ENCODE assay signal across 9 cellular contexts in the genomic region with DNA sequence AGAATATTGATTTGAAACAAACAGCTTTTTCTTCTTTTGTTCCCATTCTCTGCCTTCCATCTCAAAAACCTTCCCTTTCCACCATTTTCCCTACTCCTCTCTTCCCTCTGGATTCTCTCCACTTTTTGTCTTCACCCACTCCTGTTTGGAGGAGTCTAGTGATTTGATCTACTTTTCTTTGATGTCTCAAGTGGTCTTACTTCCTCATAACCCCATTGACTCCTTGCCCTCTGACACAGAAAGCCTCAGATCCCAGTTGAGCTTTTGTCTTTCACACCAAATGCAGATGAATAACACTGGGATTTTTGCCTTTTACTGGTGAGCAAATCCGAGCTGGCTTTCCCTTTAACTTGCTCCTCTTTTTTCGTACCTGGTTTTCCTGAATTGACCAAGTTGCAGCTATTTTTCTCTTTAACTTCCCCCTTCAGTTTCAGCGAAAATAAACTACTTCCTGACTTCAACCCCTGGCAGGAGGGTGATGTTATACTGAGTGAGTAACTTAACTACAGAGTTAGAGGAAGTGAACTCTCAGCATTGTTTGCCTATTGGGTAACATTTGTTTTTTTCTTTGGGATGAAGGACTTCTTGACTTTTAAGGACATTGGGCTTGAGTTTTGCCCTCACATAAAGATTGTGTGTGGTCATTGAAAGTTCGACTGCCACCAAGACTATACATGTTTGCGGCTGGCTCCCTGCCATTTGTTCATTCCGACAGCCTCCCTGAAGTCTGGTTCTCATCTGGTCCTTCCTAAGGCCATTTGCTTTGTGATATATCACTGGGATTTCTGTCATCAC.
DNase-seq lines count a peak whose midpoint lies in the region; ATAC-seq and TF ChIP-seq lines count a peak whose summit lies in the region.
"Had no signal": no experiment of that assay in that cellular context is flagged by ENCODE, and none has a peak within 500 bp of the region (broad histone marks: within the 10 kb centered on the region; RNA-seq: fewer than 3 reads in every experiment).

No MANE protein-coding gene starts in this region.

- peak; percentile 2 for DNase-seq in GF-D8 (lab: John Stamatoyannopoulos, UW)
- DNase-seq in mammary epithelial cell = peak; percentile 40
- DNase-seq in midbrain (lab: John Stamatoyannopoulos, UW) = peak; percentile 5
- no peak for DNase-seq in naive thymus-derived CD4-positive, alpha-beta T cell
- no peak for DNase-seq in NCI-H774 (lab: John Stamatoyannopoulos, UW)
- no peak for DNase-seq in DMS 273 (lab: John Stamatoyannopoulos, UW; ENCODE audit: unreplicated experiment)
- DNase-seq: NCI-H2107 had no signal

- peaks cover 0 to 4% (median 0%) of the 10 kb centered on the region in 11 donors for H3K9me3 Mint-ChIP-seq in naive thymus-derived CD4-positive, alpha-beta T cell

- H3K79me2 ChIP-seq in mammary epithelial cell (ENCODE audit: insufficient read depth, low read length) = no peaks in the 10 kb centered on the region

- no TSS peak for BruUV-seq in mammary epithelial cell (replicated peaks; lab: Mats Ljungman, UMichigan)

- no peak overlapping the region for H3K27ac Mint-ChIP-seq in naive thymus-derived CD4-positive, alpha-beta T cell

- peaks cover 20% of the 10 kb centered on the region for H3K4me1 ChIP-seq in mammary epithelial cell (ENCODE audit: insufficient read depth, low read length)
- no peaks in the 10 kb centered on the region for H3K4me1 ChIP-seq in naive thymus-derived CD4-positive, alpha-beta T cell (ENCODE audit: control insufficient read depth in 2 of 2, insufficient read depth in 2 of 2, low read length in 2 of 2)

- WGBS in mammary epithelial cell (ENCODE audit: low coverage, missing lambda C conversion rate) = 39% methylated on average over 6 of the region's 6 CpGs

- no peak overlapping the region for H3K4me2 ChIP-seq in mammary epithelial cell (ENCODE audit: insufficient read depth, low read depth, low read length)

- no peaks in the 10 kb centered on the region for H3K9me3 ChIP-seq in mammary epithelial cell (replicated peaks; ENCODE audit: insufficient read depth, low read length)
- no peaks in the 10 kb centered on the region for H3K9me3 ChIP-seq in naive thymus-derived CD4-positive, alpha-beta T cell (ENCODE audit: control insufficient read depth in 2 of 3, low read length in 3 of 3)

- H3K4me3 ChIP-seq in mammary epithelial cell (replicated peaks in 1 of 3; ENCODE audit: insufficient read depth in 1 of 3, low read depth in 2 of 3, low read length in 3 of 3) = no peak overlapping the region
- no peak overlapping the region for H3K4me3 ChIP-seq in naive thymus-derived CD4-positive, alpha-beta T cell (ENCODE audit: low read length)

- ATAC-seq in HG03342 (IDR thresholded peaks at IDR 0.05; ENCODE audit: unreplicated experiment) (peak; percentile 78), GM21717 (IDR thresholded peaks at IDR 0.05; ENCODE audit: unreplicated experiment) (no peak)
- no peak for ATAC-seq in naive thymus-derived CD4-positive, alpha-beta T cell

- CTCF ChIA-PET in mammary epithelial cell (lab: Charles Lee; ENCODE audit: low non-redundant PET) = no interaction called here
- CTCF ChIA-PET in naive thymus-derived CD4-positive, alpha-beta T cell (lab: Charles Lee) = no interaction called here

- H3K4me1 Mint-ChIP-seq in naive thymus-derived CD4-positive, alpha-beta T cell = peaks cover 0 to 8% (median 4%) of the 10 kb centered on the region in 7 donors

- intact Hi-C loops in mammary epithelial cell (cut with micrococcal nuclease) = loop anchor here (5.0 kb wide), 1 partner anchor 43 kb away; no protein-coding TSS in a partner anchor
- intact Hi-C loops in naive thymus-derived CD4-positive, alpha-beta T cell (cut with micrococcal nuclease) = no loop called here

- H2AFZ ChIP-seq in mammary epithelial cell (ENCODE audit: low read depth, low read length) = peak overlapping the region; percentile 72

- peak overlapping the region; percentile 32 for H3K27ac ChIP-seq in mammary epithelial cell (ENCODE audit: insufficient read depth, low read depth, low read length)
- H3K27ac ChIP-seq in naive thymus-derived CD4-positive, alpha-beta T cell (ENCODE audit: low read depth, low read length) = no peak overlapping the region

- H3K27me3 ChIP-seq in mammary epithelial cell (ENCODE audit: insufficient read depth, low read length) = no peaks in the 10 kb centered on the region
- no peaks in the 10 kb centered on the region for H3K27me3 ChIP-seq in naive thymus-derived CD4-positive, alpha-beta T cell (ENCODE audit: control insufficient read depth in 2 of 2, insufficient read depth in 2 of 2, low read length in 2 of 2)

- POLR2A ChIA-PET in naive thymus-derived CD4-positive, alpha-beta T cell (lab: Charles Lee) = no interaction called here

- no peaks in the 10 kb centered on the region for H3K36me3 ChIP-seq in mammary epithelial cell (ENCODE audit: insufficient read depth, low read length)
- H3K36me3 ChIP-seq in naive thymus-derived CD4-positive, alpha-beta T cell (ENCODE audit: control insufficient read depth in 2 of 3, insufficient read depth in 3 of 3, low read length in 3 of 3) = no peaks in the 10 kb centered on the region

- no peak overlapping the region for H3K9ac ChIP-seq in mammary epithelial cell (ENCODE audit: insufficient read depth, low read length)

- H3K36me3 Mint-ChIP-seq in naive thymus-derived CD4-positive, alpha-beta T cell = no peaks in the 10 kb centered on the region

- H3K27me3 Mint-ChIP-seq in naive thymus-derived CD4-positive, alpha-beta T cell = peaks cover 0 to 17% (median 9%) of the 10 kb centered on the region in 5 donors

- H4K20me1 ChIP-seq in mammary epithelial cell (ENCODE audit: insufficient read depth, low read length) = no peaks in the 10 kb centered on the region

- no peak for TF ChIP-seq CTCF in mammary epithelial cell (conservative IDR thresholded peaks at IDR 0.05 in 1 of 2, IDR thresholded peaks at IDR 0.05 in 1 of 2; ENCODE audit: extremely low read depth in 1 of 2, insufficient read depth in 1 of 2, low read depth in 1 of 2, low read length in 2 of 2)

- dilution Hi-C loops in mammary epithelial cell (cut with HindIII; ENCODE audit: low sequenced_read_pairs) = no loop called here

- H3K4me3 Mint-ChIP-seq in naive thymus-derived CD4-positive, alpha-beta T cell = no peak overlapping the region

- in situ Hi-C loops in mammary epithelial cell (cut with MboI; ENCODE audit: low sequenced_read_pairs in 2 of 2) = no loop called here

Comparison
In these comparisons a context has a peak if more than half of its experiments do, and no peak if none do; other contexts are left out.
1. DNase-seq: peak in GF-D8 (single experiment), mammary epithelial cell (single experiment) and midbrain (single experiment); none in naive thymus-derived CD4-positive, alpha-beta T cell (0 of 9), NCI-H774 (single experiment) and DMS 273 (single experiment).